ENCODE assay signal across 8 cellular contexts in the genomic region with DNA sequence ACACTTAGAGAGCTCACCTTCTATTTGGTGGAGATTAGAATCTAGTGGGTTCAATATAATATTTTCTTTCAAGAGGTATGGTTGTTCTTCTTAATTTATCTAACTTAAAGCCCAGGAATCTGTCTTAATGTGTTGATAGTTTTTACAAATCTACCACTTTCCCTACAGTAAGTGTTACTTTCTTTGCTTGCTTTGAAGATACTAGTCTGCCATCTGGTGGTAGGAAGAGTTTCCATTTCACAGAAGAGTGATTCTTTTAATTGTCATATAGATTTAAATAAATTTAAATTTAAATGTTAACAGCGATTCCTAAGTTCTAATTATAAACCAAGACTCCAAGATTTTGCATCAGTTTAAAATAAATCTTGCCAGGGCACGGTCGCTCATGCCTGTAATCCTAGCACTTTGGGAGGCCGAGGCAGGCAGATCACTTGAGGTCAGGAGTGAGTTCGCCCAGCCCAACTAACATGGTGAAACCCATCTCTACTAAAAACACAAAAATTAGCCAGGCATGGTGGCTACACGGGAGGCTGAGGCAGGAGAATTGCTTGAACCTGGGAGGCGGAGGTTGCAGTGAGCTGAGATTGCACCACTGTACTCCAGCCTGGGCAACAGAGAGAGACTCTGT. TPM values are rescaled to one million over a fixed set of nuclear protein-coding genes. Genes with fewer than 3 reads are reported as not detected.
DNase-seq lines count a peak whose midpoint lies in the region; ATAC-seq lines count a peak whose summit lies in the region.

No MANE protein-coding gene starts in this region.

- no peaks in the 10 kb centered on the region for H3K9me3 Mint-ChIP-seq in effector memory CD8-positive, alpha-beta T cell
- no peaks in the 10 kb centered on the region for H3K9me3 Mint-ChIP-seq in activated T-cell treated with anti-CD3 and anti-CD28 coated beads, Interleukin-2, amount 50 U/mL, for 24 hours

- peak; percentile 47 for ATAC-seq in effector memory CD8-positive, alpha-beta T cell (replicated peaks)
- no peak for ATAC-seq in GM18907 (IDR thresholded peaks at IDR 0.05; ENCODE audit: unreplicated experiment)

- H3K36me3 Mint-ChIP-seq in effector memory CD8-positive, alpha-beta T cell (ENCODE audit: insufficient read depth): no peaks in the 10 kb centered on the region
- H3K36me3 Mint-ChIP-seq in activated T-cell treated with anti-CD3 and anti-CD28 coated beads, Interleukin-2, amount 50 U/mL, for 24 hours (ENCODE audit: low read depth): no peaks in the 10 kb centered on the region

- H3K4me3 Mint-ChIP-seq in effector memory CD8-positive, alpha-beta T cell: no peak overlapping the region
- no peak overlapping the region for H3K4me3 Mint-ChIP-seq in activated T-cell treated with anti-CD3 and anti-CD28 coated beads, Interleukin-2, amount 50 U/mL, for 24 hours

- no peak overlapping the region for H3K27ac Mint-ChIP-seq in effector memory CD8-positive, alpha-beta T cell
- H3K27ac Mint-ChIP-seq in activated T-cell treated with anti-CD3 and anti-CD28 coated beads, Interleukin-2, amount 50 U/mL, for 24 hours: no peak overlapping the region

- no peaks in the 10 kb centered on the region for H3K4me1 Mint-ChIP-seq in effector memory CD8-positive, alpha-beta T cell (ENCODE audit: low read depth in 2 of 2)
- no peaks in the 10 kb centered on the region for H3K4me1 Mint-ChIP-seq in activated T-cell treated with anti-CD3 and anti-CD28 coated beads, Interleukin-2, amount 50 U/mL, for 24 hours (ENCODE audit: low read depth)

- peak; percentile 10 for DNase-seq in DMS79 treated with DMSO at 0.1 percent for 48 hours (lab: John Stamatoyannopoulos, UW)
- DNase-seq in DMS79 (lab: John Stamatoyannopoulos, UW): no peak
- DNase-seq in H4 (ENCODE audit: low spot score): peak; percentile 35
- peak; percentile 68 for DNase-seq in OCI-M1 (lab: John Stamatoyannopoulos, UW)
- DNase-seq in effector memory CD8-positive, alpha-beta T cell: peak; percentile 8 to 18 (median 12)
- peak; percentile 65 for DNase-seq in midbrain (lab: John Stamatoyannopoulos, UW)
- no peak for DNase-seq in activated T-cell treated with anti-CD3 and anti-CD28 coated beads, Interleukin-2, amount 50 U/mL, for 24 hours

- H3K27me3 Mint-ChIP-seq in effector memory CD8-positive, alpha-beta T cell: no peaks in the 10 kb centered on the region
- no peaks in the 10 kb centered on the region for H3K27me3 Mint-ChIP-seq in activated T-cell treated with anti-CD3 and anti-CD28 coated beads, Interleukin-2, amount 50 U/mL, for 24 hours

RNA-seq across cellular contexts. Expression of a gene that starts 43.5 kb away (rescaled TPM):
- 12.6 and 16.0 TPM in 2 replicates for total RNA-seq in H4 (2014; rRNA removed; shearing (Covaris generic))

Comparison
In these comparisons a context has a peak if more than half of its experiments do, and no peak if none do; other contexts are left out.
1. DNase-seq: peak in DMS79 treated with DMSO at 0.1 percent for 48 hours (single experiment), H4 (single experiment), OCI-M1 (single experiment), effector memory CD8-positive, alpha-beta T cell (3 of 3) and midbrain (single experiment); none in DMS79 (single experiment) and activated T-cell treated with anti-CD3 and anti-CD28 coated beads, Interleukin-2, amount 50 U/mL, for 24 hours (single experiment).